ENCODE assay signal across 13 cellular contexts in genomic region chr4:39514888-39515401, GRCh38. TPM values are rescaled to one million over a fixed set of nuclear protein-coding genes. Genes with fewer than 3 reads are reported as not detected.
DNase-seq lines count a peak whose midpoint lies in the region; ATAC-seq and TF ChIP-seq lines count a peak whose summit lies in the region.
"Had no signal": no experiment of that assay in that cellular context is flagged by ENCODE, and none has a peak within 500 bp of the region (broad histone marks: within the 10 kb centered on the region; RNA-seq: fewer than 3 reads in every experiment).

No MANE protein-coding gene starts in this region.

- no peak overlapping the region for H3K4me3 ChIP-seq in upper lobe of left lung

- 80 to 82% methylated on average over 4 of the region's 4 CpGs for WGBS in upper lobe of left lung, 2 donors

- no peak for TF ChIP-seq CTCF in upper lobe of left lung (IDR thresholded peaks at IDR 0.05)

- peaks cover 0 to 79% (median 20%) of the 10 kb centered on the region in 4 donors for H3K36me3 ChIP-seq in upper lobe of left lung

- H3K27me3 ChIP-seq in upper lobe of left lung = no peaks in the 10 kb centered on the region

- H3K9me3 ChIP-seq in upper lobe of left lung = no peaks in the 10 kb centered on the region

- TF ChIP-seq EP300 in upper lobe of left lung (IDR thresholded peaks at IDR 0.05) = peak in 1 of 4 donors; percentile 55

- peaks cover 0 to 4% (median 0%) of the 10 kb centered on the region in 4 donors for H3K4me1 ChIP-seq in upper lobe of left lung

- ATAC-seq in upper lobe of left lung (ENCODE audit: low FRiP score in 2 of 2) (peak; percentile 57 to 85), GM21737 (IDR thresholded peaks at IDR 0.05; ENCODE audit: unreplicated experiment) (no peak)

- DNase-seq in SIG-M5 treated with dmso at 0.1 percent for 504 hours (lab: John Stamatoyannopoulos, UW; ENCODE audit: unreplicated experiment) = peak; percentile 15
- no peak for DNase-seq in SIG-M5 (lab: John Stamatoyannopoulos, UW)
- peak; percentile 37 for DNase-seq in amniotic epithelial cell (ENCODE audit: low read depth)
- DNase-seq in kidney glomerular epithelial cell (lab: John Stamatoyannopoulos, UW) = peak; percentile 57
- peak in 1 of 2 donors; percentile 88 for DNase-seq in upper lobe of left lung
- no peak for DNase-seq in NCI-H187 treated with DMSO at 0.1 percent for 48 hours (lab: John Stamatoyannopoulos, UW)
- no peak for DNase-seq in activated effector memory CD4-positive, alpha-beta T cell treated with Interleukin-2 at 50 U/mL for 16 hours
- DNase-seq: activated CD4-positive, alpha-beta T cell treated with anti-CD3 and anti-CD28 coated beads for 4 hours; activated naive CD4-positive, alpha-beta T cell treated with anti-CD3 and anti-CD28 coated beads, Interleukin-2, amount 50 U/mL, for 16 hours; effector memory CD4-positive, alpha-beta T cell; NCI-H2107; SHP77 had no signal

- peak overlapping the region in 3 of 4 donors; percentile 46 to 74 (median 67) for H3K27ac ChIP-seq in upper lobe of left lung

- no peak for TF ChIP-seq POLR2A in upper lobe of left lung (IDR thresholded peaks at IDR 0.05)

RNA-seq across cellular contexts. Expression of gene UGDH, which starts 12.3 kb away (rescaled TPM):
- total RNA-seq in upper lobe of left lung = 100 to 1,000 TPM in 2 of 6 donors, 10 to 100 TPM in 4; 30.9 to 115 (median 56.9) TPM

RNA-seq across cellular contexts. Expression of gene LIAS, which starts 56.1 kb away (rescaled TPM):
- 10 to 100 TPM in 3 of 6 donors, 1 to 10 TPM in 3; 4.9 to 23.0 (median 10.8) TPM for total RNA-seq in upper lobe of left lung

RNA-seq across cellular contexts. Expression of gene RPL9, which starts 56.2 kb away (rescaled TPM):
- 1,000 to 10,000 TPM in 4 of 6 donors, 100 to 1,000 TPM in 2; 743 to 2,200 (median 1,155) TPM for total RNA-seq in upper lobe of left lung

Comparison
In these comparisons a context has a peak if more than half of its experiments do, and no peak if none do; other contexts are left out.
1. DNase-seq: peak in SIG-M5 treated with dmso at 0.1 percent for 504 hours (single experiment), amniotic epithelial cell (single experiment) and kidney glomerular epithelial cell (single experiment); none in SIG-M5 (single experiment), NCI-H187 treated with DMSO at 0.1 percent for 48 hours (single experiment) and activated effector memory CD4-positive, alpha-beta T cell treated with Interleukin-2 at 50 U/mL for 16 hours (single experiment).